In genomic region chr1:146228710-146229477, GRCh38 we compare ENCODE assay signal across 1 cellular context.
A peak's percentile ranks its signal among the peaks of the same experiment; 100 is the strongest.
TF ChIP-seq lines count a peak whose summit lies in the region.

TSS of gene NOTCH2NLA (minus strand) at chr1:146229021. CDS start at chr1:146189337, 39,684 bp downstream.

TF ChIP-seq in H1, 55 proteins besides CTCF, POLR2A, EP300 and RAD21:
- 0 out of 2 replicates have a peak, but pooled peaks have one; percentile 38 for TF ChIP-seq PHF8 (conservative IDR thresholded peaks at IDR 0.05; ENCODE audit: low read depth, low read length)
